Comparison of ENCODE assay signal across 15 cellular contexts in genomic region chr1:26349196-26349885, GRCh38. TPM values are rescaled to one million over a fixed set of nuclear protein-coding genes. Genes with fewer than 3 reads are reported as not detected.
A peak's percentile ranks its signal among the peaks of the same experiment; 100 is the strongest.
DNase-seq lines count a peak whose midpoint lies in the region; ATAC-seq and TF ChIP-seq lines count a peak whose summit lies in the region.
"Had no signal": no experiment of that assay in that cellular context is flagged by ENCODE, and none has a peak within 500 bp of the region (broad histone marks: within the 10 kb centered on the region; RNA-seq: fewer than 3 reads in every experiment).

No MANE protein-coding gene starts in this region.

- ATAC-seq in PC-3 (peak; percentile 14; the same call in 1 of the 2 replicates), HG03460 (IDR thresholded peaks at IDR 0.05; ENCODE audit: unreplicated experiment) (no peak)

- TF ChIP-seq CTCF in PC-3 (conservative IDR thresholded peaks at IDR 0.05; ENCODE audit: low read depth, low read length) (no peak), epithelial cell of proximal tubule (conservative IDR thresholded peaks at IDR 0.05; ENCODE audit: low read depth, low read length) (no peak)

- H3K9me2 ChIP-seq in PC-3 (replicated peaks; ENCODE audit: low read length): no peaks in the 10 kb centered on the region

- H2AK5ac ChIP-seq in neuronal stem cell (ENCODE audit: low read depth, low read length): no peak overlapping the region

- no peaks in the 10 kb centered on the region for H4K20me1 ChIP-seq in PC-3 (ENCODE audit: low read length)

- no peak overlapping the region for H3K14ac ChIP-seq in neuronal stem cell (ENCODE audit: low read length)

- peak; percentile 86 for DNase-seq in ELF-1 (ENCODE audit: low read depth, low spot score)
- peak; percentile 81 for DNase-seq in PC-3
- peak; percentile 59 for DNase-seq in epithelial cell of proximal tubule (ENCODE audit: low read depth)
- no peak for DNase-seq in neuronal stem cell (ENCODE audit: low spot score)
- no peak for DNase-seq in GF-D8 (lab: John Stamatoyannopoulos, UW)
- DNase-seq in stimulated activated CD4-positive, alpha-beta T cell treated with anti-CD3 and anti-CD28 coated beads, Interleukin-12 subunit alpha, Interleukin-12 subunit beta, amount 100 ng/mL, for 4 hours: no peak
- no peak for DNase-seq in activated CD4-positive, alpha-beta T cell treated with anti-CD3 and anti-CD28 coated beads for 48 hours
- DNase-seq: activated CD4-positive, alpha-beta T cell treated with anti-CD3 and anti-CD28 coated beads for 4 hours; NCI-H187; NK-92 treated with Interleukin-12 subunit alpha and Interleukin-12 subunit beta, amount 100 ng/mL, for 24 hours; retina; SW 1271 had no signal

- H3K9me3 ChIP-seq in PC-3 (ENCODE audit: low read length) (no peaks in the 10 kb centered on the region), neuronal stem cell (replicated peaks in 1 of 2; ENCODE audit: control insufficient read depth in 2 of 2, insufficient read depth in 1 of 2, low read depth in 1 of 2, low read length in 2 of 2) (no peaks in the 10 kb centered on the region)
- H3K9me3 ChIP-seq: HAP-1 had no signal

- H2BK5ac ChIP-seq in neuronal stem cell (ENCODE audit: low read length): no peak overlapping the region

- no peaks in the 10 kb centered on the region for H3F3A ChIP-seq in PC-3 (ENCODE audit: low read length, unreplicated experiment)

- no peak overlapping the region for H3K23ac ChIP-seq in neuronal stem cell (ENCODE audit: low read depth, low read length, poor library complexity)

- POLR2A ChIA-PET in PC-3 (lab: Charles Lee; ENCODE audit: unreplicated experiment): no interaction called here

- peaks cover 2% of the 10 kb centered on the region for H3K79me1 ChIP-seq in neuronal stem cell (ENCODE audit: low read depth, low read length)

- H3K27ac ChIP-seq in PC-3 (ENCODE audit: low read length): peak overlapping the region; percentile 85
- no peak overlapping the region for H3K27ac ChIP-seq in neuronal stem cell (replicated peaks; ENCODE audit: low read length)

- H3K4me2 ChIP-seq in PC-3 (ENCODE audit: low read length): peak overlapping the region; percentile 32
- no peak overlapping the region for H3K4me2 ChIP-seq in neuronal stem cell (ENCODE audit: insufficient read depth, low read length, poor library complexity, severe bottlenecking)

- peaks cover 12% of the 10 kb centered on the region; the same call in 1 of the 2 replicates for H3K79me2 ChIP-seq in PC-3 (ENCODE audit: low read length)

- H3K36me3 ChIP-seq in PC-3 (ENCODE audit: low read depth, low read length) (no peaks in the 10 kb centered on the region), neuronal stem cell (replicated peaks in 1 of 2; ENCODE audit: control insufficient read depth in 2 of 2, insufficient read depth in 2 of 2, low read length in 2 of 2) (peaks cover 0 to 2% of the 10 kb centered on the region in 2 donors)
- H3K36me3 ChIP-seq: HAP-1 had no signal

- no TSS peak for BruUV-seq in PC-3 (replicated peaks; lab: Mats Ljungman, UMichigan)

- H2BK120ac ChIP-seq in neuronal stem cell (ENCODE audit: low read depth, low read length): no peak overlapping the region

- no peak overlapping the region for H3K9ac ChIP-seq in PC-3 (ENCODE audit: low read length)
- H3K9ac ChIP-seq in neuronal stem cell (ENCODE audit: low read depth, low read length, poor library complexity): no peak overlapping the region

- peak overlapping the region; percentile 59 for H3K18ac ChIP-seq in neuronal stem cell (ENCODE audit: low read length)

- H2AFZ ChIP-seq in PC-3 (ENCODE audit: low read length): no peak overlapping the region
- no peak overlapping the region for H2AFZ ChIP-seq in neuronal stem cell (ENCODE audit: low read length)

- H4K91ac ChIP-seq in neuronal stem cell (ENCODE audit: low read depth, low read length, poor library complexity): no peak overlapping the region

- H3K4ac ChIP-seq in neuronal stem cell (ENCODE audit: low read length): no peak overlapping the region

- H4K8ac ChIP-seq in neuronal stem cell (ENCODE audit: low read depth, low read length): no peak overlapping the region

- CTCF ChIA-PET in PC-3 (lab: Charles Lee): interaction anchor here (0.5 to 0.8 kb wide), 2 partner anchors 65 to 245 kb away, joined by 3 to 4 read pairs; no protein-coding TSS in a partner anchor

- peak overlapping the region; percentile 7 for H2BK12ac ChIP-seq in neuronal stem cell (ENCODE audit: low read length)

- no peaks in the 10 kb centered on the region for H3K27me3 ChIP-seq in PC-3 (ENCODE audit: low read length)
- H3K27me3 ChIP-seq in neuronal stem cell (ENCODE audit: control insufficient read depth in 3 of 3, insufficient read depth in 3 of 3, low read depth in 1 of 3, low read length in 3 of 3): no peaks in the 10 kb centered on the region

- intact Hi-C loops in PC-3 (cut with micrococcal nuclease): no loop called here

- WGBS in neuronal stem cell (ENCODE audit: extremely low coverage in 2 of 2, insufficient read length in 2 of 2, insufficient replicate concordance in 1 of 2), 2 donors: no CpG with 5 or more reads among the region's 7 CpGs

- H2BK15ac ChIP-seq in neuronal stem cell (ENCODE audit: low read length): no peak overlapping the region

- H3K4me3 ChIP-seq in PC-3 (ENCODE audit: low read length) (no peak overlapping the region), epithelial cell of proximal tubule (ENCODE audit: low read depth, low read length) (no peak overlapping the region), neuronal stem cell (ENCODE audit: low read length in 2 of 2) (no peak overlapping the region)
- H3K4me3 ChIP-seq: HAP-1 had no signal

- peaks cover 51% of the 10 kb centered on the region for H3K4me1 ChIP-seq in PC-3 (ENCODE audit: insufficient read depth, low read length)
- H3K4me1 ChIP-seq in neuronal stem cell (ENCODE audit: control insufficient read depth in 2 of 2, insufficient read depth in 1 of 2, low read depth in 1 of 2, low read length in 2 of 2): peaks cover 38 to 47% of the 10 kb centered on the region in 2 donors
- H3K4me1 ChIP-seq: HAP-1 had no signal

RNA-seq across cellular contexts. Expression of gene CRYBG2, which starts 4.6 kb away (rescaled TPM):
- total RNA-seq in PC-3 (2014; rRNA removed) (15.3 and 16.1 TPM in 2 replicates), epithelial cell of proximal tubule (2.8 and 9.3 TPM in 2 replicates)
- 7.8 TPM for polyA plus RNA-seq in neuronal stem cell (2013, experiment 1 of 2)
- 9.1 TPM for polyA plus RNA-seq in neuronal stem cell (2013, experiment 2 of 2)

RNA-seq across cellular contexts. Expression of gene ZNF683, which starts 23.2 kb away (rescaled TPM):
- total RNA-seq in PC-3 (2014; rRNA removed) (not detected in 2 replicates), epithelial cell of proximal tubule (not detected in 2 replicates)
- polyA plus RNA-seq in neuronal stem cell (2013, experiment 1 of 2): not detected
- polyA plus RNA-seq in neuronal stem cell (2013, experiment 2 of 2): not detected
- total RNA-seq: activated T-helper 1 cell treated with anti-CD3 and anti-CD28 coated beads, Interleukin-12 subunit alpha, Interleukin-12 subunit beta, Interleukin-2, Interleukin-4 antibody, amounts not matched to agents 30 ng/mL and 10 ng/mL and 1 ng/mL, durations not matched to agents 14 hours and 24 hours and 36 hours had no signal

RNA-seq across cellular contexts. Expression of gene CD52, which starts 31.6 kb away (rescaled TPM):
- not detected in 2 replicates for total RNA-seq in PC-3 (2014; rRNA removed)
- total RNA-seq in epithelial cell of proximal tubule: not detected in 2 replicates
- polyA plus RNA-seq in neuronal stem cell (2013, experiment 1 of 2): 2.2 TPM
- polyA plus RNA-seq in neuronal stem cell (2013, experiment 2 of 2): 1.7 TPM

RNA-seq across cellular contexts. Expression of gene UBXN11, which starts 42.9 kb away (rescaled TPM):
- 19.4 and 24.6 TPM in 2 replicates for total RNA-seq in PC-3 (2014; rRNA removed)
- total RNA-seq in epithelial cell of proximal tubule: 3.8 and 4.8 TPM in 2 replicates
- polyA plus RNA-seq in neuronal stem cell (2013, experiment 1 of 2): 14.9 TPM
- polyA plus RNA-seq in neuronal stem cell (2013, experiment 2 of 2): 13.6 TPM

Comparison
In these comparisons a context has a peak if more than half of its experiments do, and no peak if none do; other contexts are left out.
1. DNase-seq: peak in ELF-1 (single experiment), PC-3 (single experiment) and epithelial cell of proximal tubule (single experiment); none in neuronal stem cell (single experiment), GF-D8 (single experiment), stimulated activated CD4-positive, alpha-beta T cell treated with anti-CD3 and anti-CD28 coated beads, Interleukin-12 subunit alpha, Interleukin-12 subunit beta, amount 100 ng/mL, for 4 hours (single experiment) and activated CD4-positive, alpha-beta T cell treated with anti-CD3 and anti-CD28 coated beads for 48 hours (single experiment).